9 cellular contexts compared by ENCODE assay signal in genomic region chrX:120514236-120514635, GRCh38. TPM values are rescaled to one million over a fixed set of nuclear protein-coding genes. Genes with fewer than 3 reads are reported as not detected.
A peak's percentile ranks its signal among the peaks of the same experiment; 100 is the strongest.
DNase-seq lines count a peak whose midpoint lies in the region; ATAC-seq and TF ChIP-seq lines count a peak whose summit lies in the region.
"Had no signal": no experiment of that assay in that cellular context is flagged by ENCODE, and none has a peak within 500 bp of the region (broad histone marks: within the 10 kb centered on the region; RNA-seq: fewer than 3 reads in every experiment).

No MANE protein-coding gene starts in this region.

- DNase-seq in GM06990 (ENCODE audit: extremely low read depth, insufficient read length) (no peak), NT2/D1 (ENCODE audit: low read depth, low spot score) (peak; percentile 33), fibroblast of lung (ENCODE audit: low read depth in 2 of 2) (peak; percentile 8 to 34), tibial artery (no peak), NCI-H1105 treated with DMSO at 0.1 percent for 48 hours (lab: John Stamatoyannopoulos, UW) (no peak)
- DNase-seq in T-helper 2 cell treated with Interferon-gamma antibody and Interleukin-4, amounts not matched to agents 5 μg/mL and 100 μg/mL, for 36 hours (ENCODE audit: low spot score) = no peak
- DNase-seq: activated naive CD8-positive, alpha-beta T cell treated with anti-CD3 and anti-CD28 coated beads, Interleukin-2, amount 10 ng/mL, durations not matched to agents 7 days and 5 days had no signal

- H3K4me3 ChIP-seq in GM06990 (replicated peaks; ENCODE audit: low read depth, low read length) (no peak overlapping the region), NT2/D1 (ENCODE audit: insufficient read length, low read depth) (no peak overlapping the region), fibroblast of lung (replicated peaks in 1 of 4; ENCODE audit: control extremely low read depth in 1 of 4, insufficient read depth in 1 of 4, low read depth in 3 of 4, low read length in 4 of 4) (no peak overlapping the region), tibial artery (no peak overlapping the region)

- H3K4me1 ChIP-seq in NT2/D1 (ENCODE audit: insufficient read depth, insufficient read length) (no peaks in the 10 kb centered on the region), fibroblast of lung (ENCODE audit: control insufficient read depth, extremely low read depth, insufficient read depth, low read length) (no peaks in the 10 kb centered on the region), tibial artery (peaks cover 0 to 7% (median 0%) of the 10 kb centered on the region in 4 donors)

- no peaks in the 10 kb centered on the region for H3K4me1 Mint-ChIP-seq in T-helper 2 cell treated with Interferon-gamma antibody and Interleukin-4, amounts not matched to agents 5 μg/mL and 100 μg/mL, for 36 hours (ENCODE audit: low read depth)
- H3K4me1 Mint-ChIP-seq: activated naive CD8-positive, alpha-beta T cell treated with anti-CD3 and anti-CD28 coated beads, Interleukin-2, amount 10 ng/mL, durations not matched to agents 7 days and 5 days had no signal

- intact Hi-C loops in tibial artery (cut with DNase I; ENCODE audit: low total_unique reads) = no loop called here

- no peaks in the 10 kb centered on the region for H3K27me3 Mint-ChIP-seq in T-helper 2 cell treated with Interferon-gamma antibody and Interleukin-4, amounts not matched to agents 5 μg/mL and 100 μg/mL, for 36 hours (ENCODE audit: low read depth)
- H3K27me3 Mint-ChIP-seq: activated naive CD8-positive, alpha-beta T cell treated with anti-CD3 and anti-CD28 coated beads, Interleukin-2, amount 10 ng/mL, durations not matched to agents 7 days and 5 days had no signal

- no peak for ATAC-seq in HG02870 (IDR thresholded peaks at IDR 0.05; ENCODE audit: unreplicated experiment)

- no peaks in the 10 kb centered on the region for H3K79me2 ChIP-seq in fibroblast of lung (ENCODE audit: control insufficient read depth, insufficient read depth, low read length)

- no peak overlapping the region for H2AFZ ChIP-seq in fibroblast of lung (ENCODE audit: low read length)

- no peaks in the 10 kb centered on the region for H3K9me3 Mint-ChIP-seq in T-helper 2 cell treated with Interferon-gamma antibody and Interleukin-4, amounts not matched to agents 5 μg/mL and 100 μg/mL, for 36 hours
- H3K9me3 Mint-ChIP-seq: activated naive CD8-positive, alpha-beta T cell treated with anti-CD3 and anti-CD28 coated beads, Interleukin-2, amount 10 ng/mL, durations not matched to agents 7 days and 5 days had no signal

- H3K4me2 ChIP-seq in fibroblast of lung (ENCODE audit: extremely low read depth, insufficient read depth, low read length) = no peak overlapping the region

- no peaks in the 10 kb centered on the region for H3K9me3 ChIP-seq in NT2/D1 (ENCODE audit: insufficient read depth, low read length)
- H3K9me3 ChIP-seq in fibroblast of lung (ENCODE audit: control insufficient read depth, insufficient read depth, low read depth, low read length) = no peaks in the 10 kb centered on the region
- no peaks in the 10 kb centered on the region for H3K9me3 ChIP-seq in tibial artery

- H3K4me3 Mint-ChIP-seq in T-helper 2 cell treated with Interferon-gamma antibody and Interleukin-4, amounts not matched to agents 5 μg/mL and 100 μg/mL, for 36 hours = no peak overlapping the region
- H3K4me3 Mint-ChIP-seq: activated naive CD8-positive, alpha-beta T cell treated with anti-CD3 and anti-CD28 coated beads, Interleukin-2, amount 10 ng/mL, durations not matched to agents 7 days and 5 days had no signal

- H3K27me3 ChIP-seq in GM06990 (replicated peaks; ENCODE audit: control insufficient read depth, insufficient read depth, low read length) (no peaks in the 10 kb centered on the region), NT2/D1 (ENCODE audit: insufficient read depth, insufficient read length) (no peaks in the 10 kb centered on the region), fibroblast of lung (ENCODE audit: control insufficient read depth, insufficient read depth, low read length) (no peaks in the 10 kb centered on the region), tibial artery (no peaks in the 10 kb centered on the region)

- H3K27ac Mint-ChIP-seq in T-helper 2 cell treated with Interferon-gamma antibody and Interleukin-4, amounts not matched to agents 5 μg/mL and 100 μg/mL, for 36 hours = no peak overlapping the region
- H3K27ac Mint-ChIP-seq: activated naive CD8-positive, alpha-beta T cell treated with anti-CD3 and anti-CD28 coated beads, Interleukin-2, amount 10 ng/mL, durations not matched to agents 7 days and 5 days had no signal

- H3K36me3 ChIP-seq in GM06990 (ENCODE audit: control insufficient read depth, insufficient read depth, low read length) = no peaks in the 10 kb centered on the region
- H3K36me3 ChIP-seq in NT2/D1 (ENCODE audit: insufficient read depth, insufficient read length, low read length) = no peaks in the 10 kb centered on the region
- H3K36me3 ChIP-seq in fibroblast of lung (ENCODE audit: control insufficient read depth, insufficient read depth, low read length) = no peaks in the 10 kb centered on the region
- no peaks in the 10 kb centered on the region for H3K36me3 ChIP-seq in tibial artery

- TF ChIP-seq CTCF in 22Rv1 (IDR thresholded peaks at IDR 0.05) (peak; percentile 40), GM06990 (IDR thresholded peaks at IDR 0.05; ENCODE audit: insufficient read depth, low read length, poor library complexity, severe bottlenecking) (peak; percentile 26), fibroblast of lung (conservative IDR thresholded peaks at IDR 0.05 in 1 of 2, IDR thresholded peaks at IDR 0.05 in 1 of 2; ENCODE audit: low read depth in 1 of 2, low read length in 2 of 2) (peak in 1 of 2 donors; percentile 34), tibial artery (IDR thresholded peaks at IDR 0.05) (peak in 1 of 2 experiments; percentile 6)

- H4K20me1 ChIP-seq in fibroblast of lung (ENCODE audit: control insufficient read depth, extremely low read depth, insufficient read depth, low read length) = no peaks in the 10 kb centered on the region

- H3K27ac ChIP-seq in 22Rv1 = no peak overlapping the region
- no peak overlapping the region for H3K27ac ChIP-seq in fibroblast of lung (ENCODE audit: insufficient read depth, low read length)
- H3K27ac ChIP-seq in tibial artery = no peak overlapping the region

- no peak overlapping the region for H3K9ac ChIP-seq in NT2/D1 (ENCODE audit: insufficient read length, low read depth)
- H3K9ac ChIP-seq in fibroblast of lung (ENCODE audit: insufficient read depth, low read length) = no peak overlapping the region

- no peaks in the 10 kb centered on the region for H3K36me3 Mint-ChIP-seq in T-helper 2 cell treated with Interferon-gamma antibody and Interleukin-4, amounts not matched to agents 5 μg/mL and 100 μg/mL, for 36 hours (ENCODE audit: low read depth)
- H3K36me3 Mint-ChIP-seq: activated naive CD8-positive, alpha-beta T cell treated with anti-CD3 and anti-CD28 coated beads, Interleukin-2, amount 10 ng/mL, durations not matched to agents 7 days and 5 days had no signal

RNA-seq across cellular contexts. Expression of gene LAMP2, which starts 45.1 kb away (rescaled TPM):
- 172 and 182 TPM in 2 replicates for total RNA-seq in fibroblast of lung
- polyA plus RNA-seq in fibroblast of lung = 159 and 196 TPM in 2 replicates
- 109 and 126 TPM in 2 replicates for polyA plus RNA-seq in fibroblast of lung (2012)
- 12.5 and 22.3 TPM in 2 replicates for polyA minus RNA-seq in fibroblast of lung (ENCODE audit: low replicate concordance)

RNA-seq across cellular contexts. Expression of gene CUL4B, which starts 46.5 kb away (rescaled TPM):
- total RNA-seq in fibroblast of lung = 32.4 and 39.3 TPM in 2 replicates
- 50.7 and 57.0 TPM in 2 replicates for polyA plus RNA-seq in fibroblast of lung
- 37.2 and 41.4 TPM in 2 replicates for polyA plus RNA-seq in fibroblast of lung (2012)
- 89.3 and 128 TPM in 2 replicates for polyA minus RNA-seq in fibroblast of lung (ENCODE audit: low replicate concordance)

Comparison
In these comparisons a context has a peak if more than half of its experiments do, and no peak if none do; other contexts are left out.
1. DNase-seq: peak in NT2/D1 (single experiment) and fibroblast of lung (2 of 2); none in GM06990 (single experiment), tibial artery (0 of 2), T-helper 2 cell treated with Interferon-gamma antibody and Interleukin-4, amounts not matched to agents 5 μg/mL and 100 μg/mL, for 36 hours (single experiment) and NCI-H1105 treated with DMSO at 0.1 percent for 48 hours (single experiment).